ENCODE assay signal across 10 cellular contexts in the genomic region with DNA sequence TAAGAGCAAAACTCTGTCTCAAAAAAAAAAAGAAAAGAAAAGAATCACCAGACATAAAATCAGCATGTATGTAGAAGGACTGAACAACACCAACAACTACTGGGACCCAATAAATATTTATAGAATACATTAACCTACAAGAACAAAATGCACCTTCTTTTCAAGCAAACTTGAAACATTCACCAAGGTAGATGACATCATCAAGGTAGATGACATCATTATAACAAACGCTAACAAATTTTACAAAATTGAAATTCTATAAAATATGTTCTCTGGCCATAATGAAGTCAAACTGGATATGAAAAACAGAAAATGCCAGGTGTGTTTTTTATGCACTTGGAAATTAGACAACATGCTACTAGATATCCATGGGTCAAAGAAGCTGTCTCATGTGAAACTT.
"Had no signal": no experiment of that assay in that cellular context is flagged by ENCODE, and none has a peak within 500 bp of the region (broad histone marks: within the 10 kb centered on the region; RNA-seq: fewer than 3 reads in every experiment).

No MANE protein-coding gene starts in this region.

- H3K27ac ChIP-seq: HL-60, KMS-11 had no signal

- H3K4me3 ChIP-seq: GM23338 had no signal

- FAIRE-seq: H1, H54 had no signal

- ATAC-seq: GM23338 had no signal

- H3K9ac ChIP-seq: KMS-11 had no signal

- H3K4me3 Mint-ChIP-seq: GM23338, H9, HFFc6 had no signal

- H3K4me2 ChIP-seq: GM23338, KMS-11 had no signal

- DNase-seq: H9, HCEC 1CT, HFFc6, IMR-90, KBM-7 had no signal

- H3K27ac Mint-ChIP-seq: GM23338, H9, HFFc6 had no signal

- H2AFZ ChIP-seq: GM23338 had no signal

- H3K4me1 Mint-ChIP-seq: GM23338, H9 had no signal

- H3K9me3 Mint-ChIP-seq: GM23338, H9, HFFc6 had no signal
